ENCODE assay signal across 22 cellular contexts in genomic region chr20:30502670-30503069, GRCh38.
A peak's percentile ranks its signal among the peaks of the same experiment; 100 is the strongest.
DNase-seq lines count a peak whose midpoint lies in the region; ATAC-seq and TF ChIP-seq lines count a peak whose summit lies in the region.
"Had no signal": no experiment of that assay in that cellular context is flagged by ENCODE, and none has a peak within 500 bp of the region (broad histone marks: within the 10 kb centered on the region; RNA-seq: fewer than 3 reads in every experiment).

No MANE protein-coding gene starts in this region.

- H3K9me3 ChIP-seq in Panc1 (ENCODE audit: control insufficient read depth, insufficient read depth, low read depth, low read length) (no peaks in the 10 kb centered on the region), right cardiac atrium (ENCODE audit: control insufficient read depth, low read length) (no peaks in the 10 kb centered on the region)
- H3K9me3 ChIP-seq: SJSA1 had no signal

- ATAC-seq in Panc1 (peak; percentile 8; the same call in 1 of the 2 replicates), right cardiac atrium (no peak)

- H3K27me3 Mint-ChIP-seq in osteocyte (ENCODE audit: unreplicated experiment): no peaks in the 10 kb centered on the region
- H3K27me3 Mint-ChIP-seq: CD4-positive, CD25-positive, alpha-beta regulatory T cell had no signal

- no peaks in the 10 kb centered on the region for H3K4me1 Mint-ChIP-seq in osteocyte (ENCODE audit: unreplicated experiment)
- H3K4me1 Mint-ChIP-seq: CD4-positive, CD25-positive, alpha-beta regulatory T cell had no signal

- H3K79me2 ChIP-seq in ACC112 (ENCODE audit: control insufficient read depth, insufficient read depth, low read length, unreplicated experiment) (no peaks in the 10 kb centered on the region), KMS-11 (ENCODE audit: insufficient read depth, low read depth) (no peaks in the 10 kb centered on the region)

- TF ChIP-seq CTCF in KMS-11 (conservative IDR thresholded peaks at IDR 0.05; ENCODE audit: low read depth, low read length) (no peak), Panc1 (IDR thresholded peaks at IDR 0.05) (no peak), osteocyte (IDR thresholded peaks at IDR 0.05) (no peak)

- no peaks in the 10 kb centered on the region for H3K36me3 ChIP-seq in ACC112 (ENCODE audit: insufficient read depth, low read length)
- H3K36me3 ChIP-seq in KMS-11 (ENCODE audit: insufficient read depth): no peaks in the 10 kb centered on the region
- no peaks in the 10 kb centered on the region for H3K36me3 ChIP-seq in Panc1 (ENCODE audit: control insufficient read depth, insufficient read depth, low read length)
- H3K36me3 ChIP-seq: BLaER1, SJSA1 had no signal

- POLR2A ChIA-PET in Panc1 (lab: Charles Lee): no interaction called here

- no TSS peak for BruUV-seq in Panc1 (replicated peaks; lab: Mats Ljungman, UMichigan)

- peak overlapping the region; percentile 9; the same call in 1 of the 2 replicates for H3K9ac ChIP-seq in KMS-11
- H3K9ac ChIP-seq: BLaER1, GM23248 had no signal

- H3K4me3 ChIP-seq in ACC112 (ENCODE audit: low read depth, low read length) (no peak overlapping the region), KMS-11 (IDR thresholded peaks at IDR 0.05; ENCODE audit: insufficient read depth, low read depth, low read length) (no peak overlapping the region), Panc1 (ENCODE audit: low read depth in 2 of 2, low read length in 2 of 2) (no peak overlapping the region), right cardiac atrium (ENCODE audit: low read length) (no peak overlapping the region)
- H3K4me3 ChIP-seq: BLaER1, GM23248, PC-9, SJSA1 had no signal

- H3K27ac Mint-ChIP-seq in osteocyte (ENCODE audit: unreplicated experiment): no peak overlapping the region
- H3K27ac Mint-ChIP-seq: CD4-positive, CD25-positive, alpha-beta regulatory T cell had no signal

- H3K4me3 Mint-ChIP-seq in osteocyte (ENCODE audit: unreplicated experiment): no peak overlapping the region
- H3K4me3 Mint-ChIP-seq: CD4-positive, CD25-positive, alpha-beta regulatory T cell had no signal

- H2AFZ ChIP-seq in ACC112 (ENCODE audit: low read length, unreplicated experiment): peak overlapping the region; percentile 23
- H2AFZ ChIP-seq in KMS-11 (ENCODE audit: low read depth): peak overlapping the region; percentile 38
- H2AFZ ChIP-seq: GM23248, PC-9 had no signal

- H3K4me1 ChIP-seq in ACC112 (ENCODE audit: control insufficient read depth, insufficient read depth, low read length, unreplicated experiment) (peaks cover 4% of the 10 kb centered on the region), KMS-11 (ENCODE audit: low read depth, poor library complexity, severe bottlenecking) (peaks cover 40% of the 10 kb centered on the region), Panc1 (ENCODE audit: control insufficient read depth, insufficient read depth, low read length) (no peaks in the 10 kb centered on the region), right cardiac atrium (ENCODE audit: control insufficient read depth, insufficient read depth, low read length) (no peaks in the 10 kb centered on the region)
- H3K4me1 ChIP-seq: BLaER1, SJSA1 had no signal

- H3K27ac ChIP-seq in ACC112 (ENCODE audit: low read depth, low read length) (no peak overlapping the region), KMS-11 (no peak overlapping the region), Panc1 (ENCODE audit: low read length) (no peak overlapping the region), right cardiac atrium (ENCODE audit: low read length) (no peak overlapping the region)
- H3K27ac ChIP-seq: BLaER1, GM23248, PC-9, SJSA1 had no signal

- in situ Hi-C loops in Panc1 (cut with HindIII; ENCODE audit: low pct_unique_long_range_greater_than_20kb, low sequenced_read_pairs): no loop called here

- CTCF ChIA-PET in Panc1 (lab: Charles Lee): no interaction called here

- H3K36me3 Mint-ChIP-seq in osteocyte (ENCODE audit: unreplicated experiment): no peaks in the 10 kb centered on the region
- H3K36me3 Mint-ChIP-seq: CD4-positive, CD25-positive, alpha-beta regulatory T cell had no signal

- DNase-seq in Panc1 (ENCODE audit: low read depth, low spot score): no peak
- DNase-seq in fibroblast of peridontal ligament (ENCODE audit: extremely low read depth): peak; percentile 2
- DNase-seq in UCSD-AML1 (lab: John Stamatoyannopoulos, UW; ENCODE audit: unreplicated experiment): no peak
- no peak for DNase-seq in osteocyte (ENCODE audit: extremely low spot score, unreplicated experiment)
- DNase-seq in Kasumi-1 (lab: John Stamatoyannopoulos, UW): no peak
- DNase-seq in right cardiac atrium: no peak
- DNase-seq: CD4-positive, CD25-positive, alpha-beta regulatory T cell; DMS153; GM23248; H7; NCI-H2029; NCI-H446; NCI-H524 treated with DMSO at 0.1 percent for 48 hours; NCI-H774; NK-92 treated with Interleukin-12 subunit alpha and Interleukin-12 subunit beta, amount 100 ng/mL, for 24 hours; PC-9; Right ventricle myocardium superior; RPMI8226 had no signal

- H3K4me2 ChIP-seq in KMS-11: no peak overlapping the region; the same call in 1 of the 2 replicates
- H3K4me2 ChIP-seq: BLaER1 had no signal

- H4K20me1 ChIP-seq in KMS-11 (ENCODE audit: insufficient read depth): no peaks in the 10 kb centered on the region
- H4K20me1 ChIP-seq: BLaER1 had no signal

- intact Hi-C loops in Panc1 (cut with micrococcal nuclease; ENCODE audit: unreplicated experiment): loop anchor here (10.0 kb wide), 2 partner anchors 112 to 128 kb away; no protein-coding TSS in a partner anchor
- intact Hi-C loops in right cardiac atrium (cut with DNase I): no loop called here

- peaks cover 9% of the 10 kb centered on the region for H3K9me3 Mint-ChIP-seq in osteocyte (ENCODE audit: unreplicated experiment)

- H3K27me3 ChIP-seq in ACC112 (ENCODE audit: insufficient read depth, low read length) (peaks cover 30% of the 10 kb centered on the region), KMS-11 (ENCODE audit: insufficient read depth, low read depth) (no peaks in the 10 kb centered on the region), Panc1 (ENCODE audit: control insufficient read depth, insufficient read depth, low read length) (0 out of 2 replicates have a peak, but pooled peaks cover 2% of the 10 kb centered on the region), right cardiac atrium (ENCODE audit: control insufficient read depth, insufficient read depth) (no peaks in the 10 kb centered on the region)
- H3K27me3 ChIP-seq: BLaER1, SJSA1 had no signal
